12 cellular contexts compared by ENCODE assay signal in genomic region chr14:60643443-60644402, GRCh38. TPM values are rescaled to one million over a fixed set of nuclear protein-coding genes. Genes with fewer than 3 reads are reported as not detected.
DNase-seq lines count a peak whose midpoint lies in the region; ATAC-seq and TF ChIP-seq lines count a peak whose summit lies in the region.
"Had no signal": no experiment of that assay in that cellular context is flagged by ENCODE, and none has a peak within 500 bp of the region (broad histone marks: within the 10 kb centered on the region; RNA-seq: fewer than 3 reads in every experiment).

No MANE protein-coding gene starts in this region.

- no peaks in the 10 kb centered on the region for H3K9me3 ChIP-seq in HUES6 (ENCODE audit: control insufficient read depth, insufficient read depth, low read depth, low read length)
- H3K9me3 ChIP-seq in neural progenitor cell (ENCODE audit: low read depth) = no peaks in the 10 kb centered on the region
- no peaks in the 10 kb centered on the region for H3K9me3 ChIP-seq in right atrium auricular region
- H3K9me3 ChIP-seq: esophagus squamous epithelium had no signal

- H3K9ac ChIP-seq in HUES6 (ENCODE audit: low read length) (no peak overlapping the region), neural progenitor cell (no peak overlapping the region)
- H3K9ac ChIP-seq: BLaER1 treated with 17β-estradiol and CSF1 and Interleukin-3, amounts not matched to agents 10 nM and 100 nM had no signal

- no peaks in the 10 kb centered on the region for H3K36me3 Mint-ChIP-seq in neural progenitor cell

- H3K27me3 Mint-ChIP-seq in neural progenitor cell (ENCODE audit: insufficient read depth, low read depth) = peaks cover 92% of the 10 kb centered on the region

- H3K36me3 ChIP-seq in HUES6 (ENCODE audit: control insufficient read depth, insufficient read depth, low read length) (no peaks in the 10 kb centered on the region), neural progenitor cell (no peaks in the 10 kb centered on the region), right atrium auricular region (no peaks in the 10 kb centered on the region)
- H3K36me3 ChIP-seq: BLaER1 treated with 17β-estradiol and CSF1 and Interleukin-3, amounts not matched to agents 10 nM and 100 nM; esophagus squamous epithelium had no signal

- TF ChIP-seq CTCF in AG09309 (IDR thresholded peaks at IDR 0.05; ENCODE audit: control insufficient read depth, insufficient read depth, low read depth, low read length, missing control alignments) (no peak), neural progenitor cell (IDR thresholded peaks at IDR 0.05) (no peak), right atrium auricular region (IDR thresholded peaks at IDR 0.05) (no peak)

- H3K27ac Mint-ChIP-seq in neural progenitor cell = no peak overlapping the region

- H3F3A ChIP-seq in neural progenitor cell (ENCODE audit: low read depth) = peaks cover 80% of the 10 kb centered on the region

- no peak for ATAC-seq in left ventricle myocardium superior

- peaks cover 23% of the 10 kb centered on the region for H3K4me1 Mint-ChIP-seq in neural progenitor cell

- intact Hi-C loops in left ventricle myocardium superior (cut with micrococcal nuclease) = no loop called here

- H3K4me3 Mint-ChIP-seq in neural progenitor cell = no peak overlapping the region

- H3K4me3 ChIP-seq in AG09309 (ENCODE audit: control insufficient read depth, low read depth, low read length) (peak overlapping the region; percentile 11), HUES6 (ENCODE audit: low read depth, low read length) (peak overlapping the region; percentile 35; the same call in 1 of the 2 replicates), neural progenitor cell (no peak overlapping the region), right atrium auricular region (no peak overlapping the region)

- peak; percentile 46 for DNase-seq in AG09309 (ENCODE audit: low read depth)
- peak; percentile 53 for DNase-seq in ecto neural progenitor cell (ENCODE audit: low spot score)
- DNase-seq in neural progenitor cell (ENCODE audit: low spot score) = peak; percentile 77
- DNase-seq in left ventricle myocardium superior = no peak
- no peak for DNase-seq in NCI-H2029 treated with DMSO at 0.1 percent for 48 hours (lab: John Stamatoyannopoulos, UW)
- DNase-seq in NCI-H1092 treated with DMSO at 0.1 percent for 48 hours (lab: John Stamatoyannopoulos, UW) = no peak
- DNase-seq in right atrium auricular region (ENCODE audit: low spot score) = no peak
- DNase-seq: activated CD4-positive, alpha-beta T cell treated with anti-CD3 and anti-CD28 coated beads, Interleukin-2, amount 50 U/mL, for 48 hours; activated gamma-delta T cell treated with Interleukin-2 at 50 U/mL for 16 hours; esophagus squamous epithelium had no signal

- H3K4me2 ChIP-seq in neural progenitor cell = peak overlapping the region; percentile 56
- H3K4me2 ChIP-seq: BLaER1 treated with 17β-estradiol and CSF1 and Interleukin-3, amounts not matched to agents 10 nM and 100 nM had no signal

- H3K9me3 Mint-ChIP-seq in neural progenitor cell = no peaks in the 10 kb centered on the region

- peaks cover 92% of the 10 kb centered on the region for H4K20me1 ChIP-seq in neural progenitor cell (ENCODE audit: low read depth)

- no peak overlapping the region for H2AFZ ChIP-seq in neural progenitor cell (replicated peaks)

- H3K27me3 ChIP-seq in HUES6 (ENCODE audit: control insufficient read depth, insufficient read depth, low read length) (peaks cover 100% of the 10 kb centered on the region), neural progenitor cell (peaks cover 100% of the 10 kb centered on the region), right atrium auricular region (peaks cover 89 to 96% of the 10 kb centered on the region in 2 donors)

- H3K27ac ChIP-seq in HUES6 (ENCODE audit: low read depth, low read length) (no peak overlapping the region), neural progenitor cell (no peak overlapping the region), right atrium auricular region (no peak overlapping the region)
- H3K27ac ChIP-seq: BLaER1 treated with 17β-estradiol and CSF1 and Interleukin-3, amounts not matched to agents 10 nM and 100 nM; esophagus squamous epithelium had no signal

- H3K79me2 ChIP-seq in neural progenitor cell (ENCODE audit: low read depth) = no peaks in the 10 kb centered on the region

- peaks cover 65% of the 10 kb centered on the region for H3K4me1 ChIP-seq in HUES6 (ENCODE audit: control insufficient read depth, insufficient read depth, low read length)
- H3K4me1 ChIP-seq in neural progenitor cell = peaks cover 43% of the 10 kb centered on the region
- peaks cover 0 to 39% of the 10 kb centered on the region in 2 donors for H3K4me1 ChIP-seq in right atrium auricular region

RNA-seq across cellular contexts. Expression of gene SIX1, which starts 5.6 kb away (rescaled TPM):
- total RNA-seq in neural progenitor cell (ENCODE audit: low replicate concordance) = 0.28 TPM in 1 of 2 replicates, not detected in the other
- total RNA-seq in left ventricle myocardium superior = not detected
- total RNA-seq in right atrium auricular region = not detected

Comparison
In these comparisons a context has a peak if more than half of its experiments do, and no peak if none do; other contexts are left out.
1. DNase-seq: peak in AG09309 (single experiment), ecto neural progenitor cell (single experiment) and neural progenitor cell (single experiment); none in left ventricle myocardium superior (single experiment), NCI-H2029 treated with DMSO at 0.1 percent for 48 hours (single experiment), NCI-H1092 treated with DMSO at 0.1 percent for 48 hours (single experiment) and right atrium auricular region (single experiment).
2. H3K4me3 ChIP-seq: peak in AG09309 (single experiment) and HUES6 (single experiment); none in neural progenitor cell (single experiment) and right atrium auricular region (0 of 2).